Comparison of ENCODE assay signal across 16 cellular contexts in the genomic region with DNA sequence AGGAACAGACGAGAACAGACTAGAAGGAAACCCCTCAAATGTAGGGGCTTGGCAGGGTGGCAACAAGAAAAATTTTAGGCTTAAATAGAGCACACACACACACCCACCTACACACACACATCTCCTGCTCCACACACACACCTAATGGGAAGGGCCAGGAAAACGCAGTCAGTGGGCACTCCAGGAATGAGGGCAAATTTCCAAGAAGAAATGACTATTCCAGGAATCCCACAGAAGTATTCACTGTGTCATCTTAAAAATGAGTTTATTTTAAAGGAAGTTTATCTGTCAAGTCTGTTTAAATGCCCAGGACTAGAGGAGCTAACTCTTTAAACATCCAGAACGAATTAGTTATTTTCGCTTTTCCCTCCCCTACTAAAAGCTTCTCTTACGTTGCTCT. TPM values are rescaled to one million over a fixed set of nuclear protein-coding genes. Genes with fewer than 3 reads are reported as not detected.
DNase-seq lines count a peak whose midpoint lies in the region; ATAC-seq and TF ChIP-seq lines count a peak whose summit lies in the region.
"Had no signal": no experiment of that assay in that cellular context is flagged by ENCODE, and none has a peak within 500 bp of the region (broad histone marks: within the 10 kb centered on the region; RNA-seq: fewer than 3 reads in every experiment).

No MANE protein-coding gene starts in this region.

- POLR2A ChIA-PET in AG04450 (lab: Yijun Ruan, JAX) = interaction anchor here (1.0 kb wide), 1 partner anchor 28 kb away, joined by 4 read pairs; no protein-coding TSS in a partner anchor

- H3K79me2 ChIP-seq in mammary epithelial cell (ENCODE audit: insufficient read depth, low read length) = no peaks in the 10 kb centered on the region

- H3K27me3 ChIP-seq in AG04450 (ENCODE audit: control insufficient read depth, insufficient read depth, low read length) = no peaks in the 10 kb centered on the region
- no peaks in the 10 kb centered on the region for H3K27me3 ChIP-seq in mammary epithelial cell (ENCODE audit: insufficient read depth, low read length)
- H3K27me3 ChIP-seq: BLaER1 had no signal

- H2AFZ ChIP-seq in mammary epithelial cell (ENCODE audit: low read depth, low read length) = peak overlapping the region; percentile 78

- in situ Hi-C loops in mammary epithelial cell (cut with MboI; ENCODE audit: low sequenced_read_pairs in 2 of 2) = loop anchor here (10.0 to 25.0 kb wide), 3 partner anchors 100 to 772 kb away; no protein-coding TSS in a partner anchor

- H3K36me3 ChIP-seq in mammary epithelial cell (ENCODE audit: insufficient read depth, low read length) = no peaks in the 10 kb centered on the region
- H3K36me3 ChIP-seq: BLaER1 had no signal

- CTCF ChIA-PET in AG04450 (lab: Charles Lee) = interaction anchor here (0.6 to 5.5 kb wide), 4 partner anchors 54 to 814 kb away, joined by 3 to 109 read pairs (median 4); no protein-coding TSS in a partner anchor
- CTCF ChIA-PET in mammary epithelial cell (lab: Charles Lee; ENCODE audit: low non-redundant PET) = no interaction called here

- H3K4me1 ChIP-seq in mammary epithelial cell (ENCODE audit: insufficient read depth, low read length) = peaks cover 21% of the 10 kb centered on the region

- BruUV-seq in mammary epithelial cell (replicated peaks; lab: Mats Ljungman, UMichigan) = no TSS peak

- no peaks in the 10 kb centered on the region for H3K9me3 Mint-ChIP-seq in mesothelial cell of epicardium
- H3K9me3 Mint-ChIP-seq: stimulated activated memory B cell treated with anti-CD40 and anti-IgM and Interleukin-4, amounts not matched to agents 10 μg/mL and 1 μg/mL and 100 μg/mL, for 72 hours had no signal

- no peak overlapping the region for H3K9ac ChIP-seq in mammary epithelial cell (ENCODE audit: insufficient read depth, low read length)
- H3K9ac ChIP-seq: BLaER1 had no signal

- H3K4me3 ChIP-seq in AG04450 (ENCODE audit: low read depth, low read length) (no peak overlapping the region), mammary epithelial cell (replicated peaks in 1 of 3; ENCODE audit: insufficient read depth in 1 of 3, low read depth in 2 of 3, low read length in 3 of 3) (no peak overlapping the region)
- H3K4me3 ChIP-seq: BLaER1 had no signal

- ATAC-seq in left lobe of liver = no peak
- ATAC-seq: stimulated activated memory B cell treated with anti-CD40 and anti-IgM and Interleukin-4, amounts not matched to agents 10 μg/mL and 1 μg/mL and 100 μg/mL, for 72 hours had no signal

- H3K4me2 ChIP-seq in mammary epithelial cell (ENCODE audit: insufficient read depth, low read depth, low read length) = peak overlapping the region; percentile 9

- H3K4me1 Mint-ChIP-seq in mesothelial cell of epicardium = peaks cover 22% of the 10 kb centered on the region

- no peaks in the 10 kb centered on the region for H4K20me1 ChIP-seq in mammary epithelial cell (ENCODE audit: insufficient read depth, low read length)
- H4K20me1 ChIP-seq: BLaER1 had no signal

- peak overlapping the region; percentile 54 for H3K27ac Mint-ChIP-seq in mesothelial cell of epicardium
- H3K27ac Mint-ChIP-seq: stimulated activated memory B cell treated with anti-CD40 and anti-IgM and Interleukin-4, amounts not matched to agents 10 μg/mL and 1 μg/mL and 100 μg/mL, for 72 hours had no signal

- H3K9me3 ChIP-seq in AG04450 (ENCODE audit: control insufficient read depth, insufficient read depth, low read length) (no peaks in the 10 kb centered on the region), mammary epithelial cell (replicated peaks; ENCODE audit: insufficient read depth, low read length) (no peaks in the 10 kb centered on the region)
- H3K9me3 ChIP-seq: BLaER1 had no signal

- no peak overlapping the region for H3K4me3 Mint-ChIP-seq in mesothelial cell of epicardium
- H3K4me3 Mint-ChIP-seq: stimulated activated memory B cell treated with anti-CD40 and anti-IgM and Interleukin-4, amounts not matched to agents 10 μg/mL and 1 μg/mL and 100 μg/mL, for 72 hours had no signal

- dilution Hi-C loops in mammary epithelial cell (cut with HindIII; ENCODE audit: low sequenced_read_pairs) = loop anchor here (5.0 kb wide), 1 partner anchor 775 kb away; no protein-coding TSS in a partner anchor

- 19% methylated on average over 5 of the region's 5 CpGs for WGBS in mammary epithelial cell (ENCODE audit: low coverage, missing lambda C conversion rate)

- H3K27me3 Mint-ChIP-seq in mesothelial cell of epicardium (ENCODE audit: low read depth) = no peaks in the 10 kb centered on the region
- H3K27me3 Mint-ChIP-seq: stimulated activated memory B cell treated with anti-CD40 and anti-IgM and Interleukin-4, amounts not matched to agents 10 μg/mL and 1 μg/mL and 100 μg/mL, for 72 hours had no signal

- H3K36me3 Mint-ChIP-seq in mesothelial cell of epicardium = no peaks in the 10 kb centered on the region
- H3K36me3 Mint-ChIP-seq: stimulated activated memory B cell treated with anti-CD40 and anti-IgM and Interleukin-4, amounts not matched to agents 10 μg/mL and 1 μg/mL and 100 μg/mL, for 72 hours had no signal

- intact Hi-C loops in mammary epithelial cell (cut with micrococcal nuclease) = no loop called here

- no peak for TF ChIP-seq CTCF in AG04450 (IDR thresholded peaks at IDR 0.05; ENCODE audit: low read depth, low read length)
- TF ChIP-seq CTCF in mammary epithelial cell (conservative IDR thresholded peaks at IDR 0.05 in 1 of 2, IDR thresholded peaks at IDR 0.05 in 1 of 2; ENCODE audit: extremely low read depth in 1 of 2, insufficient read depth in 1 of 2, low read depth in 1 of 2, low read length in 2 of 2) = no peak
- TF ChIP-seq CTCF in mesothelial cell of epicardium (IDR thresholded peaks at IDR 0.05; ENCODE audit: unreplicated experiment) = no peak

- H3K27ac ChIP-seq in AG04450 (ENCODE audit: low read depth, low read length) (peak overlapping the region; percentile 62), mammary epithelial cell (ENCODE audit: insufficient read depth, low read depth, low read length) (no peak overlapping the region)
- H3K27ac ChIP-seq: BLaER1 had no signal

- DNase-seq in AG04450 (ENCODE audit: low read depth, low spot score) = peak; percentile 26
- DNase-seq in HT1080 (ENCODE audit: low read depth) = peak; percentile 45
- DNase-seq in mammary epithelial cell = no peak
- no peak for DNase-seq in mesothelial cell of epicardium (ENCODE audit: low spot score in 2 of 2, unreplicated experiment in 2 of 2)
- DNase-seq in NCI-H1694 treated with DMSO at 0.1 percent for 48 hours (lab: John Stamatoyannopoulos, UW) = no peak
- DNase-seq in T1000 (lab: John Stamatoyannopoulos, UW) = no peak
- no peak for DNase-seq in left lobe of liver (ENCODE audit: low spot score)
- no peak for DNase-seq in activated naive CD4-positive, alpha-beta T cell treated with Interleukin-2 at 50 U/mL for 16 hours
- DNase-seq: amygdala; DND-41; NCI-H187 treated with DMSO at 0.1 percent for 48 hours; NCI-H774; SIG-M5; stimulated activated CD4-positive, alpha-beta T cell treated with anti-CD3 and anti-CD28 coated beads, Interleukin-2, amount 100 ng/mL, for 48 hours had no signal

RNA-seq across cellular contexts. Expression of a gene that starts 13.0 kb away (rescaled TPM):
- polyA plus RNA-seq in AG04450 (2011; rRNA removed) = 0.33 and 0.35 TPM in 2 replicates
- 0.46 and 2.4 TPM in 2 replicates for polyA minus RNA-seq in AG04450 (2011; rRNA and poly(A)+ RNA removed)
- 0.03 and 0.13 TPM in 2 replicates for total RNA-seq in HT1080 (2014; rRNA removed; shearing (Covaris generic))
- not detected in 2 replicates for polyA plus RNA-seq in HT1080 (2015; cell fraction: cytosol; rRNA removed)
- polyA plus RNA-seq in HT1080 (2015; cell fraction: nucleus; rRNA removed) = 0.23 and 0.35 TPM in 2 replicates
- total RNA-seq in mammary epithelial cell = 1 to 10 TPM in 1 of 2 donors, under 1 TPM in 1; 0.28 to 2.7 TPM
- 0.39 TPM for polyA plus RNA-seq in mammary epithelial cell
- polyA minus RNA-seq in mammary epithelial cell = not detected
- 0.60 to 1.3 TPM (median 1.1 TPM) in 3 replicates for total RNA-seq in mesothelial cell of epicardium
- total RNA-seq in left lobe of liver = 174 TPM

Comparison
In these comparisons a context has a peak if more than half of its experiments do, and no peak if none do; other contexts are left out.
1. DNase-seq: peak in AG04450 (single experiment) and HT1080 (single experiment); none in mammary epithelial cell (single experiment), mesothelial cell of epicardium (0 of 2), NCI-H1694 treated with DMSO at 0.1 percent for 48 hours (single experiment), T1000 (single experiment), left lobe of liver (single experiment) and activated naive CD4-positive, alpha-beta T cell treated with Interleukin-2 at 50 U/mL for 16 hours (single experiment).
2. RNA of a gene that starts 13.0 kb away (total RNA-seq): 174 TPM in left lobe of liver (single experiment); 0.28 to 2.7 TPM in mammary epithelial cell, 0.60 to 1.3 TPM in mesothelial cell of epicardium and 0.03 to 0.13 TPM in HT1080; every median in the first group is over 10 times any median in the second.